Comparison of ENCODE assay signal across 8 cellular contexts in the genomic region with DNA sequence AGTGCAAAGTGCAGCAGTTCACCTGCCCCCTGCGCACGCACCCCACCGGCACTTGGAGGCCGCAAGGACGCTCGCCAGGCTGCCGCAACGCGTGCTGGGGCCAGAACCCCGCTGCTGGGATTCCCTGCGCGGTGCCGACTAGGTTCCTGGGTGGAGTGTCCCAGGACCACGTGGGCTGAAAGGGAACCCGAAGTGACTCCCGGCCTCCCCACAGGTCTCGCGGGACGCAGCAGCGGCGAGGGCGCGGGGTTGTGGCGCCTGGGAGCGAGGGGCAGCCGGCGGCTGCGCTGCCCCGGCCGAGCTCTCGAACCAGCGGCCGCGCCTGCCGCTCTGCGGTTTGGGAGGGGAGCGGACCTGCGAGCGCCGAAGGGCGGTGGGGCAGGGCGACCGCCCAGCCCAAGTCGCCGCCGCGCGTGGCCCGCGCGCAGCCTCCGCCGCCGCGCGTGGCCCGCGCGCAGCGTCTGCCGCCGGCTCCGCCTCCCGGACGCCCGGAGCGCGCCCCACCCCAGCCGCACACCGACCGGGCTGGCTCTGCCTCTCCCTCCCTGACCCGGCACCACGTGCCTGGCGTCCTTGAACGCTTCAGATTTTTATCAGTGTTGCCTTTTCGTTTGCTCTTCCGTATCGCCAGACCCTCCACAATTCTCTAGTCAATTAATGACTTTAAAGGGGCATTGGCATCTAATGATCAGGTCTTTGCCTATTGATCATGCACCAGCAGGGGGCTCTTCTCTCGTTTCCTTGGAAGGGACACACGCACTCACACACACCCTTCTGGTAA. TPM values are rescaled to one million over a fixed set of nuclear protein-coding genes. Genes with fewer than 3 reads are reported as not detected.
DNase-seq lines count a peak whose midpoint lies in the region; ATAC-seq and TF ChIP-seq lines count a peak whose summit lies in the region.

A gene (minus strand): TSS at position 475 of the 781 bp plus-strand sequence. CDS start 2,230 bp downstream, outside the sequence.

- peaks cover 57% of the 10 kb centered on the region for H3K4me1 Mint-ChIP-seq in WTC11

- H3K27ac Mint-ChIP-seq in WTC11: peak within 1 kb of the TSS; percentile 91

- DNase-seq in 8988T: peak; percentile 35
- DNase-seq in NCI-H2029 treated with DMSO at 0.1 percent for 48 hours (lab: John Stamatoyannopoulos, UW): peak; percentile 20
- DNase-seq in WTC11 (ENCODE audit: low spot score): peak; percentile 69
- DNase-seq in cardiac fibroblast (ENCODE audit: low read depth in 2 of 2): peak; percentile 24 to 42
- peak; percentile 32 for DNase-seq in kidney glomerular epithelial cell (lab: John Stamatoyannopoulos, UW)
- peak; percentile 55 to 68 for DNase-seq in stimulated activated CD4-positive, alpha-beta T cell treated with anti-CD3 and anti-CD28 coated beads, Interleukin-1b, Interleukin-23, amount 100 ng/mL, for 4 hours (ENCODE audit: low read depth in 2 of 2)

- POLR2A ChIA-PET in WTC11 (lab: Charles Lee): no interaction called here

- peaks cover 6% of the 10 kb centered on the region for H3K27me3 Mint-ChIP-seq in WTC11 (ENCODE audit: low read depth)

- CTCF ChIA-PET in WTC11 (lab: Charles Lee): interaction anchor here (0.6 to 1.9 kb wide), 9 partner anchors 8 to 146 kb away, joined by 3 to 7 read pairs (median 4); no protein-coding TSS in a partner anchor

- peak; percentile 74 for TF ChIP-seq POLR2A in GM18505 (IDR thresholded peaks at IDR 0.05; ENCODE audit: borderline replicate concordance, extremely low read depth, insufficient read depth, insufficient read length)

- H3K4me3 Mint-ChIP-seq in WTC11: peak within 1 kb of the TSS; percentile 89

- no peak; the same call in 1 of the 2 replicates for TF ChIP-seq CTCF in WTC11 (IDR thresholded peaks at IDR 0.05)
- peak; percentile 58 for TF ChIP-seq CTCF in cardiac fibroblast (IDR thresholded peaks at IDR 0.05; ENCODE audit: low read depth, low read length)

- peak within 1 kb of the TSS; percentile 57 to 59 for H3K4me3 ChIP-seq in cardiac fibroblast (replicated peaks in 1 of 2; ENCODE audit: low read depth in 2 of 2, low read length in 2 of 2)

- H3K36me3 Mint-ChIP-seq in WTC11: no peaks in the 10 kb centered on the region

- H3K9me3 Mint-ChIP-seq in WTC11: no peaks in the 10 kb centered on the region

- peak; percentile 98 for ATAC-seq in GM18505 (IDR thresholded peaks at IDR 0.05; ENCODE audit: unreplicated experiment)
- peak; percentile 89 for ATAC-seq in HG02938 (IDR thresholded peaks at IDR 0.05; ENCODE audit: unreplicated experiment)
- peak; percentile 77 for ATAC-seq in WTC11

TF ChIP-seq in WTC11, 78 proteins besides CTCF, POLR2A, EP300 and RAD21 (continues in another document):
- TF ChIP-seq, protein P1, sequence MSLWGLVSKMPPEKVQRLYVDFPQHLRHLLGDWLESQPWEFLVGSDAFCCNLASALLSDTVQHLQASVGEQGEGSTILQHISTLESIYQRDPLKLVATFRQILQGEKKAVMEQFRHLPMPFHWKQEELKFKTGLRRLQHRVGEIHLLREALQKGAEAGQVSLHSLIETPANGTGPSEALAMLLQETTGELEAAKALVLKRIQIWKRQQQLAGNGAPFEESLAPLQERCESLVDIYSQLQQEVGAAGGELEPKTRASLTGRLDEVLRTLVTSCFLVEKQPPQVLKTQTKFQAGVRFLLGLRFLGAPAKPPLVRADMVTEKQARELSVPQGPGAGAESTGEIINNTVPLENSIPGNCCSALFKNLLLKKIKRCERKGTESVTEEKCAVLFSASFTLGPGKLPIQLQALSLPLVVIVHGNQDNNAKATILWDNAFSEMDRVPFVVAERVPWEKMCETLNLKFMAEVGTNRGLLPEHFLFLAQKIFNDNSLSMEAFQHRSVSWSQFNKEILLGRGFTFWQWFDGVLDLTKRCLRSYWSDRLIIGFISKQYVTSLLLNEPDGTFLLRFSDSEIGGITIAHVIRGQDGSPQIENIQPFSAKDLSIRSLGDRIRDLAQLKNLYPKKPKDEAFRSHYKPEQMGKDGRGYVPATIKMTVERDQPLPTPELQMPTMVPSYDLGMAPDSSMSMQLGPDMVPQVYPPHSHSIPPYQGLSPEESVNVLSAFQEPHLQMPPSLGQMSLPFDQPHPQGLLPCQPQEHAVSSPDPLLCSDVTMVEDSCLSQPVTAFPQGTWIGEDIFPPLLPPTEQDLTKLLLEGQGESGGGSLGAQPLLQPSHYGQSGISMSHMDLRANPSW (CRISPR knock-in tag; conservative IDR thresholded peaks at IDR 0.05; ENCODE audit: low read depth): no peak
- 0 out of 2 replicates have a peak, but pooled peaks have one; percentile 72 for TF ChIP-seq ESRRA (CRISPR knock-in tag; IDR thresholded peaks at IDR 0.05; ENCODE audit: borderline replicate concordance)
- TF ChIP-seq NR1H2 (CRISPR knock-in tag; IDR thresholded peaks at IDR 0.05): no peak
- no peak for TF ChIP-seq JAZF1 (CRISPR knock-in tag; IDR thresholded peaks at IDR 0.05)
- TF ChIP-seq, protein P2, sequence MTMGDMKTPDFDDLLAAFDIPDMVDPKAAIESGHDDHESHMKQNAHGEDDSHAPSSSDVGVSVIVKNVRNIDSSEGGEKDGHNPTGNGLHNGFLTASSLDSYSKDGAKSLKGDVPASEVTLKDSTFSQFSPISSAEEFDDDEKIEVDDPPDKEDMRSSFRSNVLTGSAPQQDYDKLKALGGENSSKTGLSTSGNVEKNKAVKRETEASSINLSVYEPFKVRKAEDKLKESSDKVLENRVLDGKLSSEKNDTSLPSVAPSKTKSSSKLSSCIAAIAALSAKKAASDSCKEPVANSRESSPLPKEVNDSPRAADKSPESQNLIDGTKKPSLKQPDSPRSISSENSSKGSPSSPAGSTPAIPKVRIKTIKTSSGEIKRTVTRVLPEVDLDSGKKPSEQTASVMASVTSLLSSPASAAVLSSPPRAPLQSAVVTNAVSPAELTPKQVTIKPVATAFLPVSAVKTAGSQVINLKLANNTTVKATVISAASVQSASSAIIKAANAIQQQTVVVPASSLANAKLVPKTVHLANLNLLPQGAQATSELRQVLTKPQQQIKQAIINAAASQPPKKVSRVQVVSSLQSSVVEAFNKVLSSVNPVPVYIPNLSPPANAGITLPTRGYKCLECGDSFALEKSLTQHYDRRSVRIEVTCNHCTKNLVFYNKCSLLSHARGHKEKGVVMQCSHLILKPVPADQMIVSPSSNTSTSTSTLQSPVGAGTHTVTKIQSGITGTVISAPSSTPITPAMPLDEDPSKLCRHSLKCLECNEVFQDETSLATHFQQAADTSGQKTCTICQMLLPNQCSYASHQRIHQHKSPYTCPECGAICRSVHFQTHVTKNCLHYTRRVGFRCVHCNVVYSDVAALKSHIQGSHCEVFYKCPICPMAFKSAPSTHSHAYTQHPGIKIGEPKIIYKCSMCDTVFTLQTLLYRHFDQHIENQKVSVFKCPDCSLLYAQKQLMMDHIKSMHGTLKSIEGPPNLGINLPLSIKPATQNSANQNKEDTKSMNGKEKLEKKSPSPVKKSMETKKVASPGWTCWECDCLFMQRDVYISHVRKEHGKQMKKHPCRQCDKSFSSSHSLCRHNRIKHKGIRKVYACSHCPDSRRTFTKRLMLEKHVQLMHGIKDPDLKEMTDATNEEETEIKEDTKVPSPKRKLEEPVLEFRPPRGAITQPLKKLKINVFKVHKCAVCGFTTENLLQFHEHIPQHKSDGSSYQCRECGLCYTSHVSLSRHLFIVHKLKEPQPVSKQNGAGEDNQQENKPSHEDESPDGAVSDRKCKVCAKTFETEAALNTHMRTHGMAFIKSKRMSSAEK (CRISPR knock-in tag; IDR thresholded peaks at IDR 0.05; ENCODE audit: borderline replicate concordance): no peak
- TF ChIP-seq ZBTB21 (CRISPR knock-in tag; IDR thresholded peaks at IDR 0.05; ENCODE audit: borderline replicate concordance): no peak
- no peak for TF ChIP-seq ELF4 (CRISPR knock-in tag; IDR thresholded peaks at IDR 0.05; ENCODE audit: low read depth)
- TF ChIP-seq NFATC4 (CRISPR knock-in tag; IDR thresholded peaks at IDR 0.05): no peak
- peak; percentile 90; the same call in 1 of the 2 replicates for TF ChIP-seq ZNF138 (CRISPR knock-in tag; conservative IDR thresholded peaks at IDR 0.05)
- TF ChIP-seq ZNF671 (CRISPR knock-in tag; IDR thresholded peaks at IDR 0.05): peak; percentile 72; the same call in 1 of the 2 replicates
- no peak for TF ChIP-seq SMAD4 (CRISPR knock-in tag; IDR thresholded peaks at IDR 0.05)
- no peak for TF ChIP-seq MYBL2 (CRISPR knock-in tag; IDR thresholded peaks at IDR 0.05)
- no peak for TF ChIP-seq TEAD4 (CRISPR knock-in tag; IDR thresholded peaks at IDR 0.05)
- TF ChIP-seq, protein P3, sequence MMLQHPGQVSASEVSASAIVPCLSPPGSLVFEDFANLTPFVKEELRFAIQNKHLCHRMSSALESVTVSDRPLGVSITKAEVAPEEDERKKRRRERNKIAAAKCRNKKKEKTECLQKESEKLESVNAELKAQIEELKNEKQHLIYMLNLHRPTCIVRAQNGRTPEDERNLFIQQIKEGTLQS (CRISPR knock-in tag; conservative IDR thresholded peaks at IDR 0.05): no peak
- TF ChIP-seq ZNF416 (CRISPR knock-in tag; IDR thresholded peaks at IDR 0.05): no peak
- TF ChIP-seq, protein P4, sequence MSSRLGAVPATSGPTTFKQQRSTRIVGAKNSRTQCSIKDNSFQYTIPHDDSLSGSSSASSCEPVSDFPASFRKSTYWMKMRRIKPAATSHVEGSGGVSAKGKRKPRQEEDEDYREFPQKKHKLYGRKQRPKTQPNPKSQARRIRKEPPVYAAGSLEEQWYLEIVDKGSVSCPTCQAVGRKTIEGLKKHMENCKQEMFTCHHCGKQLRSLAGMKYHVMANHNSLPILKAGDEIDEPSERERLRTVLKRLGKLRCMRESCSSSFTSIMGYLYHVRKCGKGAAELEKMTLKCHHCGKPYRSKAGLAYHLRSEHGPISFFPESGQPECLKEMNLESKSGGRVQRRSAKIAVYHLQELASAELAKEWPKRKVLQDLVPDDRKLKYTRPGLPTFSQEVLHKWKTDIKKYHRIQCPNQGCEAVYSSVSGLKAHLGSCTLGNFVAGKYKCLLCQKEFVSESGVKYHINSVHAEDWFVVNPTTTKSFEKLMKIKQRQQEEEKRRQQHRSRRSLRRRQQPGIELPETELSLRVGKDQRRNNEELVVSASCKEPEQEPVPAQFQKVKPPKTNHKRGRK (CRISPR knock-in tag; IDR thresholded peaks at IDR 0.05; ENCODE audit: borderline replicate concordance): no peak
- TF ChIP-seq EMX1 (CRISPR knock-in tag; IDR thresholded peaks at IDR 0.05): no peak
- TF ChIP-seq, protein P5, sequence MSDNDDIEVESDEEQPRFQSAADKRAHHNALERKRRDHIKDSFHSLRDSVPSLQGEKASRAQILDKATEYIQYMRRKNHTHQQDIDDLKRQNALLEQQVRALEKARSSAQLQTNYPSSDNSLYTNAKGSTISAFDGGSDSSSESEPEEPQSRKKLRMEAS (CRISPR knock-in tag; IDR thresholded peaks at IDR 0.05): peak; percentile 53; the same call in 1 of the 2 replicates
- TF ChIP-seq SOX15 (CRISPR knock-in tag; IDR thresholded peaks at IDR 0.05): no peak
- no peak for TF ChIP-seq CBFB (CRISPR knock-in tag; IDR thresholded peaks at IDR 0.05; ENCODE audit: low read depth)
- TF ChIP-seq GRHL2 (CRISPR knock-in tag; IDR thresholded peaks at IDR 0.05; ENCODE audit: insufficient replicate concordance, severe bottlenecking): no peak

RNA-seq across cellular contexts. Expression of the gene that starts here (rescaled TPM):
- 0.85 to 2.1 TPM (median 1.8 TPM) in 3 replicates for total RNA-seq in WTC11 (2021)

Comparison
In these comparisons a context has a peak if more than half of its experiments do, and no peak if none do; other contexts are left out.
1. Peak in every context shown above with its lines: DNase-seq, ATAC-seq and H3K4me3 ChIP-seq.